1 cellular context compared by ENCODE assay signal in genomic region chr5:142719836-142720330, GRCh38.
TF ChIP-seq lines count a peak whose summit lies in the region.

No MANE protein-coding gene starts in this region.

TF ChIP-seq in A549, 52 proteins besides CTCF, POLR2A, EP300 and RAD21 (continued from another document):
- no peak for TF ChIP-seq E2F6 (IDR thresholded peaks at IDR 0.05; ENCODE audit: borderline replicate concordance, low read depth)
- TF ChIP-seq ZNF302 (CRISPR knock-in tag; IDR thresholded peaks at IDR 0.05), result no peak
- no peak for TF ChIP-seq RARB (CRISPR knock-in tag; IDR thresholded peaks at IDR 0.05)
- no peak for TF ChIP-seq MAX (IDR thresholded peaks at IDR 0.05)
- TF ChIP-seq HMGXB4 (CRISPR knock-in tag; IDR thresholded peaks at IDR 0.05; ENCODE audit: borderline replicate concordance), result no peak
